In genomic region chr7:3042861-3043489, GRCh38 we compare ENCODE assay signal across 8 cellular contexts. TPM values are rescaled to one million over a fixed set of nuclear protein-coding genes. Genes with fewer than 3 reads are reported as not detected.
DNase-seq lines count a peak whose midpoint lies in the region; ATAC-seq and TF ChIP-seq lines count a peak whose summit lies in the region.

No MANE protein-coding gene starts in this region.

- in situ Hi-C loops in KBM-7 (cut with MboI; ENCODE audit: low pct_unique_long_range_greater_than_20kb, low sequenced_read_pairs) = no loop called here

- no peaks in the 10 kb centered on the region for H3K9me3 Mint-ChIP-seq in activated CD4-positive, alpha-beta T cell treated with anti-CD3 and anti-CD28 coated beads for 36 hours (ENCODE audit: low read depth)

- H3K4me3 ChIP-seq in esophagus (ENCODE audit: low read depth in 1 of 2, low read length in 2 of 2) (peak overlapping the region; percentile 4 to 39), sigmoid colon (no peak overlapping the region)

- no peak for TF ChIP-seq POLR2A in sigmoid colon (IDR thresholded peaks at IDR 0.05)

- peak overlapping the region; percentile 97 for H3K4me3 Mint-ChIP-seq in activated CD4-positive, alpha-beta T cell treated with anti-CD3 and anti-CD28 coated beads for 36 hours

- TF ChIP-seq CTCF in sigmoid colon (IDR thresholded peaks at IDR 0.05) = no peak

- H3K27me3 ChIP-seq in esophagus (ENCODE audit: control insufficient read depth in 1 of 2, insufficient read depth in 2 of 2, low read length in 2 of 2) (no peaks in the 10 kb centered on the region), sigmoid colon (peaks cover 4 to 27% (median 27%) of the 10 kb centered on the region in 3 donors)

- H3K4me1 ChIP-seq in esophagus (ENCODE audit: control insufficient read depth in 2 of 2, insufficient read depth in 2 of 2, low read length in 1 of 2) (peaks cover 0 to 2% of the 10 kb centered on the region in 2 donors), sigmoid colon (no peaks in the 10 kb centered on the region)

- no peak overlapping the region for H3K27ac ChIP-seq in esophagus (ENCODE audit: low read depth in 2 of 2, low read length in 1 of 2)
- H3K27ac ChIP-seq in sigmoid colon = no peak overlapping the region

- H3K4me1 Mint-ChIP-seq in activated CD4-positive, alpha-beta T cell treated with anti-CD3 and anti-CD28 coated beads for 36 hours = peaks cover 55% of the 10 kb centered on the region

- H3K27ac Mint-ChIP-seq in activated CD4-positive, alpha-beta T cell treated with anti-CD3 and anti-CD28 coated beads for 36 hours = peak overlapping the region; percentile 97

- TF ChIP-seq EP300 in sigmoid colon (IDR thresholded peaks at IDR 0.05) = no peak

- H3K27me3 Mint-ChIP-seq in activated CD4-positive, alpha-beta T cell treated with anti-CD3 and anti-CD28 coated beads for 36 hours = no peaks in the 10 kb centered on the region

- intact Hi-C loops in activated CD4-positive, alpha-beta T cell treated with anti-CD3 and anti-CD28 coated beads for 36 hours (cut with DNase I, micrococcal nuclease) = loop anchor here (1.0 to 10.0 kb wide), 11 partner anchors 14 to 180 kb away; no protein-coding TSS in a partner anchor
- intact Hi-C loops in sigmoid colon (cut with DNase I) = no loop called here

- H3K9me3 ChIP-seq in esophagus (ENCODE audit: control insufficient read depth in 2 of 2, insufficient read depth in 1 of 2, low read depth in 1 of 2, low read length in 1 of 2) = no peaks in the 10 kb centered on the region
- H3K9me3 ChIP-seq in sigmoid colon = no peaks in the 10 kb centered on the region

- CTCF ChIA-PET in activated CD4-positive, alpha-beta T cell treated with anti-CD3 and anti-CD28 coated beads for 36 hours (lab: Charles Lee) = interaction anchor here (0.6 to 0.7 kb wide), 2 partner anchors 30 to 47 kb away, joined by 3 read pairs; no protein-coding TSS in a partner anchor

- 29 to 34% methylated on average over 15 to 17 of the region's 17 CpGs for WGBS in esophagus, 2 donors
- 16 to 24% methylated on average over 17 of the region's 17 CpGs for WGBS in sigmoid colon, 2 donors

- H3K36me3 Mint-ChIP-seq in activated CD4-positive, alpha-beta T cell treated with anti-CD3 and anti-CD28 coated beads for 36 hours (ENCODE audit: low read depth) = peaks cover 37% of the 10 kb centered on the region

- POLR2A ChIA-PET in activated CD4-positive, alpha-beta T cell treated with anti-CD3 and anti-CD28 coated beads for 36 hours (lab: Charles Lee) = interaction anchor here (0.8 kb wide), 1 partner anchor 63 kb away, joined by 4 read pairs; no protein-coding TSS in a partner anchor

- peak; percentile 86 for DNase-seq in activated CD4-positive, alpha-beta T cell treated with anti-CD3 and anti-CD28 coated beads for 36 hours
- peak in 2 of 3 donors; percentile 28 to 33 for DNase-seq in stimulated activated CD4-positive, alpha-beta T cell treated with anti-CD3 and anti-CD28 coated beads, TNF-alpha, amount 100 ng/mL, for 1 hour (ENCODE audit: low read depth in 3 of 3, low spot score in 1 of 3)
- DNase-seq in sigmoid colon (no peak), KBM-7 (no peak), hypothalamus (lab: John Stamatoyannopoulos, UW) (no peak)

- H3K36me3 ChIP-seq in esophagus (ENCODE audit: control insufficient read depth in 2 of 2, insufficient read depth in 2 of 2, low read length in 1 of 2) (no peaks in the 10 kb centered on the region), sigmoid colon (no peaks in the 10 kb centered on the region)

- ATAC-seq in GM18909 (IDR thresholded peaks at IDR 0.05; ENCODE audit: poor library complexity, unreplicated experiment) (peak; percentile 81), HG03064 (IDR thresholded peaks at IDR 0.05; ENCODE audit: low read depth, unreplicated experiment) (peak; percentile 70)
- ATAC-seq in activated CD4-positive, alpha-beta T cell treated with anti-CD3 and anti-CD28 coated beads for 36 hours = peak; percentile 80

RNA-seq across cellular contexts. Expression of gene CARD11, which starts 0.7 kb away (rescaled TPM):
- 100 to 1,000 TPM; 108 to 118 TPM for total RNA-seq in activated CD4-positive, alpha-beta T cell treated with anti-CD3 and anti-CD28 coated beads for 36 hours
- polyA plus RNA-seq in esophagus = 1 to 10 TPM in 1 of 2 donors, under 1 TPM in 1; 0.66 to 1.3 TPM
- under 1 TPM in 3 of 4 donors, not detected in 1; 0.14 to 0.71 (median 0.33) TPM for total RNA-seq in sigmoid colon
- 10 to 100 TPM in 1 of 3 donors, under 1 TPM in 2; 0.60 to 22.4 (median 0.92) TPM for polyA plus RNA-seq in sigmoid colon

Comparison
In these comparisons a context has a peak if more than half of its experiments do, and no peak if none do; other contexts are left out.
1. DNase-seq: peak in activated CD4-positive, alpha-beta T cell treated with anti-CD3 and anti-CD28 coated beads for 36 hours (single experiment) and stimulated activated CD4-positive, alpha-beta T cell treated with anti-CD3 and anti-CD28 coated beads, TNF-alpha, amount 100 ng/mL, for 1 hour (2 of 3); none in sigmoid colon (single experiment), KBM-7 (single experiment) and hypothalamus (0 of 51).
2. H3K4me3 ChIP-seq: peak in esophagus (2 of 2); none in sigmoid colon (0 of 4).
3. RNA of gene CARD11, which starts 0.7 kb away (total RNA-seq): 108 to 118 TPM in activated CD4-positive, alpha-beta T cell treated with anti-CD3 and anti-CD28 coated beads for 36 hours; 0.14 to 0.71 TPM in sigmoid colon; every median in the first group is over 10 times any median in the second.
4. Peak in every context shown above with its lines, with median percentiles within 50 percentile points of each other: ATAC-seq.